Comparison of ENCODE assay signal across 8 cellular contexts in genomic region chr1:160031368-160032164, GRCh38. TPM values are rescaled to one million over a fixed set of nuclear protein-coding genes. Genes with fewer than 3 reads are reported as not detected.
DNase-seq lines count a peak whose midpoint lies in the region; ATAC-seq and TF ChIP-seq lines count a peak whose summit lies in the region.

Gene PIGM, minus strand, starts transcription at chr1:160031990. Its CDS starts 251 bp downstream, at chr1:160031739.

- POLR2A ChIA-PET in WTC11 (lab: Charles Lee): interaction anchor here (0.6 to 1.1 kb wide), 4 partner anchors 10 to 369 kb away, joined by 3 to 4 read pairs (median 3); partner anchors contain the start of gene VANGL2

- peak within 1 kb of the TSS; percentile 91 for H3K4me3 Mint-ChIP-seq in WTC11
- H3K4me3 Mint-ChIP-seq in immature natural killer cell: peak within 1 kb of the TSS; percentile 94 to 99 (median 98)

- H3K36me3 Mint-ChIP-seq in WTC11 (no peaks in the 10 kb centered on the region), immature natural killer cell (peaks cover 0 to 5% (median 3%) of the 10 kb centered on the region in 3 donors)

- CTCF ChIA-PET in WTC11 (lab: Charles Lee): interaction anchor here (0.8 to 5.8 kb wide), 9 partner anchors 9 to 251 kb away, joined by 3 to 35 read pairs (median 13); partner anchors contain the start of gene DUSP23

- H3K27me3 Mint-ChIP-seq in WTC11 (ENCODE audit: low read depth) (peaks cover 12% of the 10 kb centered on the region; the same call in 1 of the 2 replicates), immature natural killer cell (ENCODE audit: low read depth in 3 of 3) (peaks cover 0 to 4% (median 2%) of the 10 kb centered on the region in 3 donors)

- peak within 1 kb of the TSS; percentile 39 for H3K27ac ChIP-seq in caudate nucleus (ENCODE audit: low read depth, low read length)

- ATAC-seq in HG03175 (IDR thresholded peaks at IDR 0.05; ENCODE audit: unreplicated experiment) (peak; percentile 96), WTC11 (peak; percentile 98)

- H3K9me3 Mint-ChIP-seq in WTC11: no peaks in the 10 kb centered on the region
- H3K9me3 Mint-ChIP-seq in immature natural killer cell: no peaks in the 10 kb centered on the region

- peak; percentile 75 for TF ChIP-seq POLR2A in GM18951 (IDR thresholded peaks at IDR 0.05; ENCODE audit: extremely low read depth, insufficient read depth, insufficient read length)

- no peak for TF ChIP-seq CTCF in WTC11 (IDR thresholded peaks at IDR 0.05)

- H3K27ac Mint-ChIP-seq in WTC11: peak within 1 kb of the TSS; percentile 97
- H3K27ac Mint-ChIP-seq in immature natural killer cell: peak within 1 kb of the TSS; percentile 79 to 93 (median 90)

- peak; percentile 90 for DNase-seq in AG08396 (ENCODE audit: low spot score)
- DNase-seq in NCI-H2227 treated with DMSO at 0.1 percent for 48 hours (lab: John Stamatoyannopoulos, UW): peak; percentile 93
- DNase-seq in WTC11 (ENCODE audit: low spot score): peak; percentile 99
- DNase-seq in caudate nucleus (lab: John Stamatoyannopoulos, UW): peak in 60 of 61 donors; percentile 32 to 97 (median 82)
- DNase-seq in immature natural killer cell: peak; percentile 84 to 88 (median 87)
- DNase-seq in smooth muscle cell of the brain vasculature (ENCODE audit: low read depth, low spot score): peak; percentile 78

- H3K4me1 Mint-ChIP-seq in WTC11 (peaks cover 17% of the 10 kb centered on the region), immature natural killer cell (peaks cover 27 to 45% of the 10 kb centered on the region in 2 donors)

- in situ Hi-C loops in GM18951 (cut with MboI; ENCODE audit: low sequenced_read_pairs, unreplicated experiment): no loop called here

TF ChIP-seq in WTC11, 78 proteins besides CTCF, POLR2A, EP300 and RAD21 (continues in another document):
- no peak for TF ChIP-seq RELA (CRISPR knock-in tag; IDR thresholded peaks at IDR 0.05; ENCODE audit: borderline replicate concordance)
- TF ChIP-seq SMAD3 (CRISPR knock-in tag; IDR thresholded peaks at IDR 0.05; ENCODE audit: borderline replicate concordance): 0 out of 2 replicates have a peak, but pooled peaks have one; percentile 4
- TF ChIP-seq, protein P1, sequence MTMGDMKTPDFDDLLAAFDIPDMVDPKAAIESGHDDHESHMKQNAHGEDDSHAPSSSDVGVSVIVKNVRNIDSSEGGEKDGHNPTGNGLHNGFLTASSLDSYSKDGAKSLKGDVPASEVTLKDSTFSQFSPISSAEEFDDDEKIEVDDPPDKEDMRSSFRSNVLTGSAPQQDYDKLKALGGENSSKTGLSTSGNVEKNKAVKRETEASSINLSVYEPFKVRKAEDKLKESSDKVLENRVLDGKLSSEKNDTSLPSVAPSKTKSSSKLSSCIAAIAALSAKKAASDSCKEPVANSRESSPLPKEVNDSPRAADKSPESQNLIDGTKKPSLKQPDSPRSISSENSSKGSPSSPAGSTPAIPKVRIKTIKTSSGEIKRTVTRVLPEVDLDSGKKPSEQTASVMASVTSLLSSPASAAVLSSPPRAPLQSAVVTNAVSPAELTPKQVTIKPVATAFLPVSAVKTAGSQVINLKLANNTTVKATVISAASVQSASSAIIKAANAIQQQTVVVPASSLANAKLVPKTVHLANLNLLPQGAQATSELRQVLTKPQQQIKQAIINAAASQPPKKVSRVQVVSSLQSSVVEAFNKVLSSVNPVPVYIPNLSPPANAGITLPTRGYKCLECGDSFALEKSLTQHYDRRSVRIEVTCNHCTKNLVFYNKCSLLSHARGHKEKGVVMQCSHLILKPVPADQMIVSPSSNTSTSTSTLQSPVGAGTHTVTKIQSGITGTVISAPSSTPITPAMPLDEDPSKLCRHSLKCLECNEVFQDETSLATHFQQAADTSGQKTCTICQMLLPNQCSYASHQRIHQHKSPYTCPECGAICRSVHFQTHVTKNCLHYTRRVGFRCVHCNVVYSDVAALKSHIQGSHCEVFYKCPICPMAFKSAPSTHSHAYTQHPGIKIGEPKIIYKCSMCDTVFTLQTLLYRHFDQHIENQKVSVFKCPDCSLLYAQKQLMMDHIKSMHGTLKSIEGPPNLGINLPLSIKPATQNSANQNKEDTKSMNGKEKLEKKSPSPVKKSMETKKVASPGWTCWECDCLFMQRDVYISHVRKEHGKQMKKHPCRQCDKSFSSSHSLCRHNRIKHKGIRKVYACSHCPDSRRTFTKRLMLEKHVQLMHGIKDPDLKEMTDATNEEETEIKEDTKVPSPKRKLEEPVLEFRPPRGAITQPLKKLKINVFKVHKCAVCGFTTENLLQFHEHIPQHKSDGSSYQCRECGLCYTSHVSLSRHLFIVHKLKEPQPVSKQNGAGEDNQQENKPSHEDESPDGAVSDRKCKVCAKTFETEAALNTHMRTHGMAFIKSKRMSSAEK (CRISPR knock-in tag; IDR thresholded peaks at IDR 0.05; ENCODE audit: borderline replicate concordance): no peak
- TF ChIP-seq ESRRA (CRISPR knock-in tag; IDR thresholded peaks at IDR 0.05; ENCODE audit: borderline replicate concordance): no peak; the same call in 1 of the 2 replicates
- no peak for TF ChIP-seq SOX15 (CRISPR knock-in tag; IDR thresholded peaks at IDR 0.05)
- no peak for TF ChIP-seq FOXJ3 (CRISPR knock-in tag; IDR thresholded peaks at IDR 0.05; ENCODE audit: borderline replicate concordance)
- TF ChIP-seq GABPB1 (CRISPR knock-in tag; IDR thresholded peaks at IDR 0.05): peak; percentile 49; the same call in 1 of the 2 replicates
- TF ChIP-seq JUN (CRISPR knock-in tag; IDR thresholded peaks at IDR 0.05): no peak
- no peak for TF ChIP-seq NR3C1 (CRISPR knock-in tag; conservative IDR thresholded peaks at IDR 0.05; ENCODE audit: low read depth)
- TF ChIP-seq, protein P2, sequence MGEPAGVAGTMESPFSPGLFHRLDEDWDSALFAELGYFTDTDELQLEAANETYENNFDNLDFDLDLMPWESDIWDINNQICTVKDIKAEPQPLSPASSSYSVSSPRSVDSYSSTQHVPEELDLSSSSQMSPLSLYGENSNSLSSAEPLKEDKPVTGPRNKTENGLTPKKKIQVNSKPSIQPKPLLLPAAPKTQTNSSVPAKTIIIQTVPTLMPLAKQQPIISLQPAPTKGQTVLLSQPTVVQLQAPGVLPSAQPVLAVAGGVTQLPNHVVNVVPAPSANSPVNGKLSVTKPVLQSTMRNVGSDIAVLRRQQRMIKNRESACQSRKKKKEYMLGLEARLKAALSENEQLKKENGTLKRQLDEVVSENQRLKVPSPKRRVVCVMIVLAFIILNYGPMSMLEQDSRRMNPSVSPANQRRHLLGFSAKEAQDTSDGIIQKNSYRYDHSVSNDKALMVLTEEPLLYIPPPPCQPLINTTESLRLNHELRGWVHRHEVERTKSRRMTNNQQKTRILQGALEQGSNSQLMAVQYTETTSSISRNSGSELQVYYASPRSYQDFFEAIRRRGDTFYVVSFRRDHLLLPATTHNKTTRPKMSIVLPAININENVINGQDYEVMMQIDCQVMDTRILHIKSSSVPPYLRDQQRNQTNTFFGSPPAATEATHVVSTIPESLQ (CRISPR knock-in tag; IDR thresholded peaks at IDR 0.05): no peak
- TF ChIP-seq, protein P3, sequence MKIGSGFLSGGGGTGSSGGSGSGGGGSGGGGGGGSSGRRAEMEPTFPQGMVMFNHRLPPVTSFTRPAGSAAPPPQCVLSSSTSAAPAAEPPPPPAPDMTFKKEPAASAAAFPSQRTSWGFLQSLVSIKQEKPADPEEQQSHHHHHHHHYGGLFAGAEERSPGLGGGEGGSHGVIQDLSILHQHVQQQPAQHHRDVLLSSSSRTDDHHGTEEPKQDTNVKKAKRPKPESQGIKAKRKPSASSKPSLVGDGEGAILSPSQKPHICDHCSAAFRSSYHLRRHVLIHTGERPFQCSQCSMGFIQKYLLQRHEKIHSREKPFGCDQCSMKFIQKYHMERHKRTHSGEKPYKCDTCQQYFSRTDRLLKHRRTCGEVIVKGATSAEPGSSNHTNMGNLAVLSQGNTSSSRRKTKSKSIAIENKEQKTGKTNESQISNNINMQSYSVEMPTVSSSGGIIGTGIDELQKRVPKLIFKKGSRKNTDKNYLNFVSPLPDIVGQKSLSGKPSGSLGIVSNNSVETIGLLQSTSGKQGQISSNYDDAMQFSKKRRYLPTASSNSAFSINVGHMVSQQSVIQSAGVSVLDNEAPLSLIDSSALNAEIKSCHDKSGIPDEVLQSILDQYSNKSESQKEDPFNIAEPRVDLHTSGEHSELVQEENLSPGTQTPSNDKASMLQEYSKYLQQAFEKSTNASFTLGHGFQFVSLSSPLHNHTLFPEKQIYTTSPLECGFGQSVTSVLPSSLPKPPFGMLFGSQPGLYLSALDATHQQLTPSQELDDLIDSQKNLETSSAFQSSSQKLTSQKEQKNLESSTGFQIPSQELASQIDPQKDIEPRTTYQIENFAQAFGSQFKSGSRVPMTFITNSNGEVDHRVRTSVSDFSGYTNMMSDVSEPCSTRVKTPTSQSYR (CRISPR knock-in tag; IDR thresholded peaks at IDR 0.05): 0 out of 2 replicates have a peak, but pooled peaks have one; percentile 12
- no peak for TF ChIP-seq HMGA2 (CRISPR knock-in tag; IDR thresholded peaks at IDR 0.05)
- TF ChIP-seq SMAD4 (CRISPR knock-in tag; IDR thresholded peaks at IDR 0.05): no peak
- TF ChIP-seq ZBTB21 (CRISPR knock-in tag; IDR thresholded peaks at IDR 0.05; ENCODE audit: borderline replicate concordance): 0 out of 2 replicates have a peak, but pooled peaks have one; percentile 23
- TF ChIP-seq TEAD4 (CRISPR knock-in tag; IDR thresholded peaks at IDR 0.05): no peak
- TF ChIP-seq ZNF512 (CRISPR knock-in tag; IDR thresholded peaks at IDR 0.05; ENCODE audit: borderline replicate concordance): no peak
- TF ChIP-seq CBFB (CRISPR knock-in tag; IDR thresholded peaks at IDR 0.05; ENCODE audit: low read depth): no peak
- TF ChIP-seq ZNF263 (CRISPR knock-in tag; IDR thresholded peaks at IDR 0.05; ENCODE audit: low read depth): no peak

RNA-seq across cellular contexts. Expression of gene PIGM, which starts in this region (rescaled TPM):
- 4.4 to 5.2 TPM (median 4.4 TPM) in 3 replicates for total RNA-seq in WTC11 (2021)
- 1 to 10 TPM; 2.1 to 3.3 (median 3.0) TPM for polyA plus RNA-seq in immature natural killer cell

Comparison
In these comparisons a context has a peak if more than half of its experiments do, and no peak if none do; other contexts are left out.
1. Peak in every context shown above with its lines: DNase-seq, ATAC-seq and H3K27ac ChIP-seq.